1 cellular context compared by ENCODE assay signal in the genomic region with DNA sequence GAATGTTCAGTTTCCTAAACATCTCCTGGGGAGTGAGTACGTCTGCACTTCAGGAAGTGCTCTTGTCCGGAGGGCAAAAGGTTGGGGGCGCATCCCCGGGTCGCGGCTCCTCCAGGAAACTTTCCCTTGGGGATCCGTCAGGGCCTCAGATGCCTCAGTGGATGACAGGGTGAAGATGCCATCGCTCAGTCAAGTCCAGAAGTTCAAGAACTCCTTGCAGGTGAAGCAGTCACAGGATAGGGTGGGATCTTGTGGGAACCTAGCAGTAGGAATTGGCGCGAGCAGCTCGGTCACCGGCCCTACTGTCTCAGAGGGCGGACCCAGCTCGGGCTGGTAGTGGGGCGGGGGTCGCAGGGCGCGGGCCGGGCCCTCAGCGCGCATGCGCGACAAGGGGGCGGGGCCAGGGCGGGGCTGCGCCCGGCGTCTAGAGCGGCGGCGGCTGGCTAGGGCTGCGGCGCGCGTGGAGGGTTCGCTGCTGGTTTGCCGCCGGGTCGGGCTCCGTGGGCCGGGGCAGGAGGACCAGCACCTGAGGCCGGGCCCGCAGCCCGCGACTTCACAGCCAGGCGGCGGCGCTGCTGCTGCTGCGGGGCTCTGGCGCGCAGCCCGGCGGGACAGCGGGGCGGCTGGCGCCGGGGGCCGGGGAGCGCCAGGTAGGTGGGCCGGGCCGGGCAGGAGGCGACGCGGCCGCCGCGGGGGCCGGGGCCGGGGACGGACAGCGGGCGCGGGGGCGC.
TF ChIP-seq lines count a peak whose summit lies in the region.

A gene (plus strand): TSS at position 423 of the 731 bp plus-strand sequence. CDS start 75,191 bp downstream, outside the sequence.

TF ChIP-seq in HepG2, 621 proteins besides CTCF, POLR2A, EP300 and RAD21 (continued from another document and continues in another):
- no peak; the same call in 1 of the 2 replicates for TF ChIP-seq ZNF773 (CRISPR knock-in tag; IDR thresholded peaks at IDR 0.05; ENCODE audit: borderline replicate concordance)
- TF ChIP-seq ZNF543 (CRISPR knock-in tag; IDR thresholded peaks at IDR 0.05): 0 out of 2 replicates have a peak, but pooled peaks have one; percentile 36
- TF ChIP-seq, protein P1, sequence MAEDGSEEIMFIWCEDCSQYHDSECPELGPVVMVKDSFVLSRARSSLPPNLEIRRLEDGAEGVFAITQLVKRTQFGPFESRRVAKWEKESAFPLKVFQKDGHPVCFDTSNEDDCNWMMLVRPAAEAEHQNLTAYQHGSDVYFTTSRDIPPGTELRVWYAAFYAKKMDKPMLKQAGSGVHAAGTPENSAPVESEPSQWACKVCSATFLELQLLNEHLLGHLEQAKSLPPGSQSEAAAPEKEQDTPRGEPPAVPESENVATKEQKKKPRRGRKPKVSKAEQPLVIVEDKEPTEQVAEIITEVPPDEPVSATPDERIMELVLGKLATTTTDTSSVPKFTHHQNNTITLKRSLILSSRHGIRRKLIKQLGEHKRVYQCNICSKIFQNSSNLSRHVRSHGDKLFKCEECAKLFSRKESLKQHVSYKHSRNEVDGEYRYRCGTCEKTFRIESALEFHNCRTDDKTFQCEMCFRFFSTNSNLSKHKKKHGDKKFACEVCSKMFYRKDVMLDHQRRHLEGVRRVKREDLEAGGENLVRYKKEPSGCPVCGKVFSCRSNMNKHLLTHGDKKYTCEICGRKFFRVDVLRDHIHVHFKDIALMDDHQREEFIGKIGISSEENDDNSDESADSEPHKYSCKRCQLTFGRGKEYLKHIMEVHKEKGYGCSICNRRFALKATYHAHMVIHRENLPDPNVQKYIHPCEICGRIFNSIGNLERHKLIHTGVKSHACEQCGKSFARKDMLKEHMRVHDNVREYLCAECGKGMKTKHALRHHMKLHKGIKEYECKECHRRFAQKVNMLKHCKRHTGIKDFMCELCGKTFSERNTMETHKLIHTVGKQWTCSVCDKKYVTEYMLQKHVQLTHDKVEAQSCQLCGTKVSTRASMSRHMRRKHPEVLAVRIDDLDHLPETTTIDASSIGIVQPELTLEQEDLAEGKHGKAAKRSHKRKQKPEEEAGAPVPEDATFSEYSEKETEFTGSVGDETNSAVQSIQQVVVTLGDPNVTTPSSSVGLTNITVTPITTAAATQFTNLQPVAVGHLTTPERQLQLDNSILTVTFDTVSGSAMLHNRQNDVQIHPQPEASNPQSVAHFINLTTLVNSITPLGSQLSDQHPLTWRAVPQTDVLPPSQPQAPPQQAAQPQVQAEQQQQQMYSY (CRISPR knock-in tag; IDR thresholded peaks at IDR 0.05): 0 out of 2 replicates have a peak, but pooled peaks have one; percentile 46
- TF ChIP-seq MIER2 (CRISPR knock-in tag; IDR thresholded peaks at IDR 0.05): peak; percentile 65; the same call in 1 of the 2 replicates
- TF ChIP-seq DNMT1 (CRISPR knock-in tag; IDR thresholded peaks at IDR 0.05): 0 out of 2 replicates have a peak, but pooled peaks have one; percentile 70
- peak; percentile 43 for TF ChIP-seq HNRNPLL (IDR thresholded peaks at IDR 0.05; ENCODE audit: low read depth, low read length, poor library complexity, severe bottlenecking)
- peak; percentile 20; the same call in 1 of the 2 replicates for TF ChIP-seq NCOA2 (CRISPR knock-in tag; IDR thresholded peaks at IDR 0.05)
- 0 out of 2 replicates have a peak, but pooled peaks have one; percentile 30 for TF ChIP-seq ZBTB38 (CRISPR knock-in tag; IDR thresholded peaks at IDR 0.05)
- TF ChIP-seq YY1 (IDR thresholded peaks at IDR 0.05; ENCODE audit: insufficient read depth, insufficient replicate concordance, low read depth, low read length): peak; percentile 45
- TF ChIP-seq, protein P2, sequence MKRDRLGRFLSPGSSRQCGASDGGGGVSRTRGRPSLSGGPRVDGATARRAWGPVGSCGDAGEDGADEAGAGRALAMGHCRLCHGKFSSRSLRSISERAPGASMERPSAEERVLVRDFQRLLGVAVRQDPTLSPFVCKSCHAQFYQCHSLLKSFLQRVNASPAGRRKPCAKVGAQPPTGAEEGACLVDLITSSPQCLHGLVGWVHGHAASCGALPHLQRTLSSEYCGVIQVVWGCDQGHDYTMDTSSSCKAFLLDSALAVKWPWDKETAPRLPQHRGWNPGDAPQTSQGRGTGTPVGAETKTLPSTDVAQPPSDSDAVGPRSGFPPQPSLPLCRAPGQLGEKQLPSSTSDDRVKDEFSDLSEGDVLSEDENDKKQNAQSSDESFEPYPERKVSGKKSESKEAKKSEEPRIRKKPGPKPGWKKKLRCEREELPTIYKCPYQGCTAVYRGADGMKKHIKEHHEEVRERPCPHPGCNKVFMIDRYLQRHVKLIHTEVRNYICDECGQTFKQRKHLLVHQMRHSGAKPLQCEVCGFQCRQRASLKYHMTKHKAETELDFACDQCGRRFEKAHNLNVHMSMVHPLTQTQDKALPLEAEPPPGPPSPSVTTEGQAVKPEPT (CRISPR knock-in tag; IDR thresholded peaks at IDR 0.05; ENCODE audit: low read depth): peak; percentile 50; the same call in 1 of the 2 replicates
- no peak for TF ChIP-seq ZNF878 (CRISPR knock-in tag; IDR thresholded peaks at IDR 0.05)
- TF ChIP-seq ZBTB1 (CRISPR knock-in tag; IDR thresholded peaks at IDR 0.05; ENCODE audit: borderline replicate concordance): no peak
- TF ChIP-seq, protein P3, sequence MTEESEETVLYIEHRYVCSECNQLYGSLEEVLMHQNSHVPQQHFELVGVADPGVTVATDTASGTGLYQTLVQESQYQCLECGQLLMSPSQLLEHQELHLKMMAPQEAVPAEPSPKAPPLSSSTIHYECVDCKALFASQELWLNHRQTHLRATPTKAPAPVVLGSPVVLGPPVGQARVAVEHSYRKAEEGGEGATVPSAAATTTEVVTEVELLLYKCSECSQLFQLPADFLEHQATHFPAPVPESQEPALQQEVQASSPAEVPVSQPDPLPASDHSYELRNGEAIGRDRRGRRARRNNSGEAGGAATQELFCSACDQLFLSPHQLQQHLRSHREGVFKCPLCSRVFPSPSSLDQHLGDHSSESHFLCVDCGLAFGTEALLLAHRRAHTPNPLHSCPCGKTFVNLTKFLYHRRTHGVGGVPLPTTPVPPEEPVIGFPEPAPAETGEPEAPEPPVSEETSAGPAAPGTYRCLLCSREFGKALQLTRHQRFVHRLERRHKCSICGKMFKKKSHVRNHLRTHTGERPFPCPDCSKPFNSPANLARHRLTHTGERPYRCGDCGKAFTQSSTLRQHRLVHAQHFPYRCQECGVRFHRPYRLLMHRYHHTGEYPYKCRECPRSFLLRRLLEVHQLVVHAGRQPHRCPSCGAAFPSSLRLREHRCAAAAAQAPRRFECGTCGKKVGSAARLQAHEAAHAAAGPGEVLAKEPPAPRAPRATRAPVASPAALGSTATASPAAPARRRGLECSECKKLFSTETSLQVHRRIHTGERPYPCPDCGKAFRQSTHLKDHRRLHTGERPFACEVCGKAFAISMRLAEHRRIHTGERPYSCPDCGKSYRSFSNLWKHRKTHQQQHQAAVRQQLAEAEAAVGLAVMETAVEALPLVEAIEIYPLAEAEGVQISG (CRISPR knock-in tag; IDR thresholded peaks at IDR 0.05): peak; percentile 81
- TF ChIP-seq, protein P4, sequence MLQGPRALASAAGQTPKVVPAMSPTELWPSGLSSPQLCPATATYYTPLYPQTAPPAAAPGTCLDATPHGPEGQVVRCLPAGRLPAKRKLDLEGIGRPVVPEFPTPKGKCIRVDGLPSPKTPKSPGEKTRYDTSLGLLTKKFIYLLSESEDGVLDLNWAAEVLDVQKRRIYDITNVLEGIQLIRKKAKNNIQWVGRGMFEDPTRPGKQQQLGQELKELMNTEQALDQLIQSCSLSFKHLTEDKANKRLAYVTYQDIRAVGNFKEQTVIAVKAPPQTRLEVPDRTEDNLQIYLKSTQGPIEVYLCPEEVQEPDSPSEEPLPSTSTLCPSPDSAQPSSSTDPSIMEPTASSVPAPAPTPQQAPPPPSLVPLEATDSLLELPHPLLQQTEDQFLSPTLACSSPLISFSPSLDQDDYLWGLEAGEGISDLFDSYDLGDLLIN (CRISPR knock-in tag; IDR thresholded peaks at IDR 0.05; ENCODE audit: borderline replicate concordance): 0 out of 2 replicates have a peak, but pooled peaks have one; percentile 40
- peak; percentile 46 for TF ChIP-seq RXRA (CRISPR knock-in tag; IDR thresholded peaks at IDR 0.05)
- TF ChIP-seq SP4 (CRISPR knock-in tag; IDR thresholded peaks at IDR 0.05): peak; percentile 80
- TF ChIP-seq CBFB (CRISPR knock-in tag; IDR thresholded peaks at IDR 0.05): peak; percentile 49; the same call in 1 of the 2 replicates
- TF ChIP-seq ZFP90 (CRISPR knock-in tag; IDR thresholded peaks at IDR 0.05; ENCODE audit: borderline replicate concordance): peak; percentile 82
- TF ChIP-seq ZNF709 (CRISPR knock-in tag; IDR thresholded peaks at IDR 0.05): peak; percentile 59; the same call in 1 of the 2 replicates
- TF ChIP-seq ZNF556 (CRISPR knock-in tag; IDR thresholded peaks at IDR 0.05; ENCODE audit: borderline replicate concordance): 0 out of 2 replicates have a peak, but pooled peaks have one; percentile 52
- TF ChIP-seq, protein P5, sequence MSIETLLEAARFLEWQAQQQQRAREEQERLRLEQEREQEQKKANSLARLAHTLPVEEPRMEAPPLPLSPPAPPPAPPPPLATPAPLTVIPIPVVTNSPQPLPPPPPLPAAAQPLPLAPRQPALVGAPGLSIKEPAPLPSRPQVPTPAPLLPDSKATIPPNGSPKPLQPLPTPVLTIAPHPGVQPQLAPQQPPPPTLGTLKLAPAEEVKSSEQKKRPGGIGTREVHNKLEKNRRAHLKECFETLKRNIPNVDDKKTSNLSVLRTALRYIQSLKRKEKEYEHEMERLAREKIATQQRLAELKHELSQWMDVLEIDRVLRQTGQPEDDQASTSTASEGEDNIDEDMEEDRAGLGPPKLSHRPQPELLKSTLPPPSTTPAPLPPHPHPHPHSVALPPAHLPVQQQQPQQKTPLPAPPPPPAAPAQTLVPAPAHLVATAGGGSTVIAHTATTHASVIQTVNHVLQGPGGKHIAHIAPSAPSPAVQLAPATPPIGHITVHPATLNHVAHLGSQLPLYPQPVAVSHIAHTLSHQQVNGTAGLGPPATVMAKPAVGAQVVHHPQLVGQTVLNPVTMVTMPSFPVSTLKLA (IDR thresholded peaks at IDR 0.05): no peak
- TF ChIP-seq, protein P6, sequence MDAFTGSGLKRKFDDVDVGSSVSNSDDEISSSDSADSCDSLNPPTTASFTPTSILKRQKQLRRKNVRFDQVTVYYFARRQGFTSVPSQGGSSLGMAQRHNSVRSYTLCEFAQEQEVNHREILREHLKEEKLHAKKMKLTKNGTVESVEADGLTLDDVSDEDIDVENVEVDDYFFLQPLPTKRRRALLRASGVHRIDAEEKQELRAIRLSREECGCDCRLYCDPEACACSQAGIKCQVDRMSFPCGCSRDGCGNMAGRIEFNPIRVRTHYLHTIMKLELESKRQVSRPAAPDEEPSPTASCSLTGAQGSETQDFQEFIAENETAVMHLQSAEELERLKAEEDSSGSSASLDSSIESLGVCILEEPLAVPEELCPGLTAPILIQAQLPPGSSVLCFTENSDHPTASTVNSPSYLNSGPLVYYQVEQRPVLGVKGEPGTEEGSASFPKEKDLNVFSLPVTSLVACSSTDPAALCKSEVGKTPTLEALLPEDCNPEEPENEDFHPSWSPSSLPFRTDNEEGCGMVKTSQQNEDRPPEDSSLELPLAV (CRISPR knock-in tag; conservative IDR thresholded peaks at IDR 0.05; ENCODE audit: low read depth): no peak
- no peak for TF ChIP-seq ZSCAN20 (CRISPR knock-in tag; IDR thresholded peaks at IDR 0.05; ENCODE audit: borderline replicate concordance)
- TF ChIP-seq, protein P7, sequence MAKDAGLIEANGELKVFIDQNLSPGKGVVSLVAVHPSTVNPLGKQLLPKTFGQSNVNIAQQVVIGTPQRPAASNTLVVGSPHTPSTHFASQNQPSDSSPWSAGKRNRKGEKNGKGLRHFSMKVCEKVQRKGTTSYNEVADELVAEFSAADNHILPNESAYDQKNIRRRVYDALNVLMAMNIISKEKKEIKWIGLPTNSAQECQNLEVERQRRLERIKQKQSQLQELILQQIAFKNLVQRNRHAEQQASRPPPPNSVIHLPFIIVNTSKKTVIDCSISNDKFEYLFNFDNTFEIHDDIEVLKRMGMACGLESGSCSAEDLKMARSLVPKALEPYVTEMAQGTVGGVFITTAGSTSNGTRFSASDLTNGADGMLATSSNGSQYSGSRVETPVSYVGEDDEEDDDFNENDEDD (CRISPR knock-in tag; IDR thresholded peaks at IDR 0.05; ENCODE audit: borderline replicate concordance): peak; percentile 16; the same call in 1 of the 2 replicates
- TF ChIP-seq ZNF296 (CRISPR knock-in tag; conservative IDR thresholded peaks at IDR 0.05): no peak
- TF ChIP-seq, protein P8, sequence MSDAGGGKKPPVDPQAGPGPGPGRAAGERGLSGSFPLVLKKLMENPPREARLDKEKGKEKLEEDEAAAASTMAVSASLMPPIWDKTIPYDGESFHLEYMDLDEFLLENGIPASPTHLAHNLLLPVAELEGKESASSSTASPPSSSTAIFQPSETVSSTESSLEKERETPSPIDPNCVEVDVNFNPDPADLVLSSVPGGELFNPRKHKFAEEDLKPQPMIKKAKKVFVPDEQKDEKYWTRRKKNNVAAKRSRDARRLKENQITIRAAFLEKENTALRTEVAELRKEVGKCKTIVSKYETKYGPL (CRISPR knock-in tag; IDR thresholded peaks at IDR 0.05): no peak
- peak; percentile 58; the same call in 1 of the 2 replicates for TF ChIP-seq PHF21A (CRISPR knock-in tag; IDR thresholded peaks at IDR 0.05)
- TF ChIP-seq ZNF383 (CRISPR knock-in tag; IDR thresholded peaks at IDR 0.05; ENCODE audit: borderline replicate concordance): peak; percentile 52; the same call in 1 of the 2 replicates
- peak in 1 of 2 experiments; percentile 44; a peak in 2 of 4 replicates for TF ChIP-seq NR2F1 (CRISPR knock-in tag; IDR thresholded peaks at IDR 0.05)
- TF ChIP-seq KMT2A (CRISPR knock-in tag; IDR thresholded peaks at IDR 0.05): no peak
- TF ChIP-seq ZMAT3 (CRISPR knock-in tag; conservative IDR thresholded peaks at IDR 0.05): no peak
- peak; percentile 79; the same call in 1 of the 2 replicates for TF ChIP-seq ZNF776 (CRISPR knock-in tag; IDR thresholded peaks at IDR 0.05)
- TF ChIP-seq PPARG (CRISPR knock-in tag; conservative IDR thresholded peaks at IDR 0.05): peak; percentile 37; the same call in 1 of the 2 replicates
- TF ChIP-seq ZNF121 (CRISPR knock-in tag; IDR thresholded peaks at IDR 0.05): no peak
- no peak for TF ChIP-seq ZSCAN21 (CRISPR knock-in tag; IDR thresholded peaks at IDR 0.05; ENCODE audit: borderline replicate concordance)
- 0 out of 2 replicates have a peak, but pooled peaks have one; percentile 19 for TF ChIP-seq NFKB2 (CRISPR knock-in tag; IDR thresholded peaks at IDR 0.05; ENCODE audit: borderline replicate concordance)
- peak; percentile 86; the same call in 1 of the 2 replicates for TF ChIP-seq SRY (CRISPR knock-in tag; IDR thresholded peaks at IDR 0.05)
- 0 out of 2 replicates have a peak, but pooled peaks have one; percentile 26 for TF ChIP-seq TSC22D2 (CRISPR knock-in tag; IDR thresholded peaks at IDR 0.05; ENCODE audit: borderline replicate concordance)
- TF ChIP-seq, protein P9, sequence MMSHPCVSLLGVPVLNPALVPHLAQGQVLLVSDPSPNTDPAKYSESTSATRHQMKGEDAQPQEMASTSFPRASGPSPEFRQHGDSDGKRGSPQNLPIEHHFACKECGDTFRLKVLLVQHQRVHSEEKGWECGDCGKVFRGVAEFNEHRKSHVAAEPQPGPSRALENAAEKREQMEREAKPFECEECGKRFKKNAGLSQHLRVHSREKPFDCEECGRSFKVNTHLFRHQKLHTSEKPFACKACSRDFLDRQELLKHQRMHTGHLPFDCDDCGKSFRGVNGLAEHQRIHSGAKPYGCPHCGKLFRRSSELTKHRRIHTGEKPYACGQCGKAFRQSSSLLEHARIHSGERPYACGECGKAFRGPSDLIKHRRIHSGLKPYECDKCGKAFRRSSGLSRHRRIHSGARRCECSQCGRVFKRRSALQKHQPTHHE (CRISPR knock-in tag; IDR thresholded peaks at IDR 0.05; ENCODE audit: borderline replicate concordance): 0 out of 2 replicates have a peak, but pooled peaks have one; percentile 60
- TF ChIP-seq SMAD1 (CRISPR knock-in tag; IDR thresholded peaks at IDR 0.05; ENCODE audit: borderline replicate concordance, low read depth): 0 out of 2 replicates have a peak, but pooled peaks have one; percentile 50
- TF ChIP-seq ZNF879 (CRISPR knock-in tag; IDR thresholded peaks at IDR 0.05): no peak
- TF ChIP-seq GATAD2A (CRISPR knock-in tag; IDR thresholded peaks at IDR 0.05): peak; percentile 64
- no peak for TF ChIP-seq MED8 (CRISPR knock-in tag; IDR thresholded peaks at IDR 0.05; ENCODE audit: insufficient replicate concordance)
